In the genomic region with DNA sequence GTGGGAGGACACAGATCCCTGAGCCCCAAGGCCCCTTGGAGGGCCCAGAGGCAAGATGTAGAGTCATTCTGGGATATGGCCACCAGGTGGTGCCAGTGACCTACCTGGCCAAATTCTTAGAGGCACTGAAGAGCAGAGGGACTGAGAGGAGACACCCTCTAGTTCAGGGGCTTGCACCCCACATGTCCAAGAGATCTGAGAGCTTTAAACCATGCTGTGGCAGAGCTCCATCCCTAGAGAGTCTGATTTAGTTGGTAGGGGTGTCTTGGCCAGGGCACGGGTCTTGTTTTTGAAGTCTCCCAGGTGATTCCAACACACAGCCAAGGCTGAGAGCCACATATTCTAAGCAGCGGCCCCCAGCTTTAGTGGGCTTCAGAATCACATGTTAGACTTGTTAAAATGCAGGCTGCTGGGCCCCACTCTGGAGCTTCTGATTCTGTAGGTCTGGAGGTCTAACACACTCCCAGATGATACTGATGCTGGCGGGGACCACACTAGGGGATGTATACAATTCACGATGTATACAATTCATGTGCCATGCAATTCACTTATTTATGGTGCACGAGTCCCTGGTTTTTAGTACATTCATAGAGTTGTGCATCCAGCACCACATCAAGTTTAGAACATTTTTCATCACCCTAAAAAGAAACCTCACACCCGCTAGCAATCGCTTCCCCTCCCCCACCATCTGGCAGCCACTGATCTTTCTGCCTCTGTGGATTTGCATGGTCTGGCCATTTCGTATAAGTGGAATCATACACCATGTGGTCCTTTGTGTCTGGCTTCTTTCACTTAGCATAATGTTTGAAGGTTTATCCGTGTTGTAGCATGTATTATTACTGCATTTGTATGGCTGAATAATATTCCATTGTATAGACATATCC, we compare ENCODE assay signal across 1 cellular context.
A peak's percentile ranks its signal among the peaks of the same experiment; 100 is the strongest.
TF ChIP-seq lines count a peak whose summit lies in the region.

No MANE protein-coding gene starts in this region.

TF ChIP-seq in K562, 482 proteins besides CTCF, POLR2A, EP300 and RAD21 (continued from another document and continues in another):
- TF ChIP-seq, protein P1, sequence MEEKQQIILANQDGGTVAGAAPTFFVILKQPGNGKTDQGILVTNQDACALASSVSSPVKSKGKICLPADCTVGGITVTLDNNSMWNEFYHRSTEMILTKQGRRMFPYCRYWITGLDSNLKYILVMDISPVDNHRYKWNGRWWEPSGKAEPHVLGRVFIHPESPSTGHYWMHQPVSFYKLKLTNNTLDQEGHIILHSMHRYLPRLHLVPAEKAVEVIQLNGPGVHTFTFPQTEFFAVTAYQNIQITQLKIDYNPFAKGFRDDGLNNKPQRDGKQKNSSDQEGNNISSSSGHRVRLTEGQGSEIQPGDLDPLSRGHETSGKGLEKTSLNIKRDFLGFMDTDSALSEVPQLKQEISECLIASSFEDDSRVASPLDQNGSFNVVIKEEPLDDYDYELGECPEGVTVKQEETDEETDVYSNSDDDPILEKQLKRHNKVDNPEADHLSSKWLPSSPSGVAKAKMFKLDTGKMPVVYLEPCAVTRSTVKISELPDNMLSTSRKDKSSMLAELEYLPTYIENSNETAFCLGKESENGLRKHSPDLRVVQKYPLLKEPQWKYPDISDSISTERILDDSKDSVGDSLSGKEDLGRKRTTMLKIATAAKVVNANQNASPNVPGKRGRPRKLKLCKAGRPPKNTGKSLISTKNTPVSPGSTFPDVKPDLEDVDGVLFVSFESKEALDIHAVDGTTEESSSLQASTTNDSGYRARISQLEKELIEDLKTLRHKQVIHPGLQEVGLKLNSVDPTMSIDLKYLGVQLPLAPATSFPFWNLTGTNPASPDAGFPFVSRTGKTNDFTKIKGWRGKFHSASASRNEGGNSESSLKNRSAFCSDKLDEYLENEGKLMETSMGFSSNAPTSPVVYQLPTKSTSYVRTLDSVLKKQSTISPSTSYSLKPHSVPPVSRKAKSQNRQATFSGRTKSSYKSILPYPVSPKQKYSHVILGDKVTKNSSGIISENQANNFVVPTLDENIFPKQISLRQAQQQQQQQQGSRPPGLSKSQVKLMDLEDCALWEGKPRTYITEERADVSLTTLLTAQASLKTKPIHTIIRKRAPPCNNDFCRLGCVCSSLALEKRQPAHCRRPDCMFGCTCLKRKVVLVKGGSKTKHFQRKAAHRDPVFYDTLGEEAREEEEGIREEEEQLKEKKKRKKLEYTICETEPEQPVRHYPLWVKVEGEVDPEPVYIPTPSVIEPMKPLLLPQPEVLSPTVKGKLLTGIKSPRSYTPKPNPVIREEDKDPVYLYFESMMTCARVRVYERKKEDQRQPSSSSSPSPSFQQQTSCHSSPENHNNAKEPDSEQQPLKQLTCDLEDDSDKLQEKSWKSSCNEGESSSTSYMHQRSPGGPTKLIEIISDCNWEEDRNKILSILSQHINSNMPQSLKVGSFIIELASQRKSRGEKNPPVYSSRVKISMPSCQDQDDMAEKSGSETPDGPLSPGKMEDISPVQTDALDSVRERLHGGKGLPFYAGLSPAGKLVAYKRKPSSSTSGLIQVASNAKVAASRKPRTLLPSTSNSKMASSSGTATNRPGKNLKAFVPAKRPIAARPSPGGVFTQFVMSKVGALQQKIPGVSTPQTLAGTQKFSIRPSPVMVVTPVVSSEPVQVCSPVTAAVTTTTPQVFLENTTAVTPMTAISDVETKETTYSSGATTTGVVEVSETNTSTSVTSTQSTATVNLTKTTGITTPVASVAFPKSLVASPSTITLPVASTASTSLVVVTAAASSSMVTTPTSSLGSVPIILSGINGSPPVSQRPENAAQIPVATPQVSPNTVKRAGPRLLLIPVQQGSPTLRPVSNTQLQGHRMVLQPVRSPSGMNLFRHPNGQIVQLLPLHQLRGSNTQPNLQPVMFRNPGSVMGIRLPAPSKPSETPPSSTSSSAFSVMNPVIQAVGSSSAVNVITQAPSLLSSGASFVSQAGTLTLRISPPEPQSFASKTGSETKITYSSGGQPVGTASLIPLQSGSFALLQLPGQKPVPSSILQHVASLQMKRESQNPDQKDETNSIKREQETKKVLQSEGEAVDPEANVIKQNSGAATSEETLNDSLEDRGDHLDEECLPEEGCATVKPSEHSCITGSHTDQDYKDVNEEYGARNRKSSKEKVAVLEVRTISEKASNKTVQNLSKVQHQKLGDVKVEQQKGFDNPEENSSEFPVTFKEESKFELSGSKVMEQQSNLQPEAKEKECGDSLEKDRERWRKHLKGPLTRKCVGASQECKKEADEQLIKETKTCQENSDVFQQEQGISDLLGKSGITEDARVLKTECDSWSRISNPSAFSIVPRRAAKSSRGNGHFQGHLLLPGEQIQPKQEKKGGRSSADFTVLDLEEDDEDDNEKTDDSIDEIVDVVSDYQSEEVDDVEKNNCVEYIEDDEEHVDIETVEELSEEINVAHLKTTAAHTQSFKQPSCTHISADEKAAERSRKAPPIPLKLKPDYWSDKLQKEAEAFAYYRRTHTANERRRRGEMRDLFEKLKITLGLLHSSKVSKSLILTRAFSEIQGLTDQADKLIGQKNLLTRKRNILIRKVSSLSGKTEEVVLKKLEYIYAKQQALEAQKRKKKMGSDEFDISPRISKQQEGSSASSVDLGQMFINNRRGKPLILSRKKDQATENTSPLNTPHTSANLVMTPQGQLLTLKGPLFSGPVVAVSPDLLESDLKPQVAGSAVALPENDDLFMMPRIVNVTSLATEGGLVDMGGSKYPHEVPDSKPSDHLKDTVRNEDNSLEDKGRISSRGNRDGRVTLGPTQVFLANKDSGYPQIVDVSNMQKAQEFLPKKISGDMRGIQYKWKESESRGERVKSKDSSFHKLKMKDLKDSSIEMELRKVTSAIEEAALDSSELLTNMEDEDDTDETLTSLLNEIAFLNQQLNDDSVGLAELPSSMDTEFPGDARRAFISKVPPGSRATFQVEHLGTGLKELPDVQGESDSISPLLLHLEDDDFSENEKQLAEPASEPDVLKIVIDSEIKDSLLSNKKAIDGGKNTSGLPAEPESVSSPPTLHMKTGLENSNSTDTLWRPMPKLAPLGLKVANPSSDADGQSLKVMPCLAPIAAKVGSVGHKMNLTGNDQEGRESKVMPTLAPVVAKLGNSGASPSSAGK (IDR thresholded peaks at IDR 0.05), result peak; percentile 21; the same call in 1 of the 2 replicates
- 0 out of 4 replicates have a peak, but pooled peaks of 1 of the 2 experiments have one; percentile 24 for TF ChIP-seq MAZ (CRISPR knock-in tag; conservative IDR thresholded peaks at IDR 0.05 in 1 of 2, IDR thresholded peaks at IDR 0.05 in 1 of 2)
- TF ChIP-seq CBFB (CRISPR knock-in tag; IDR thresholded peaks at IDR 0.05), result 0 out of 2 replicates have a peak, but pooled peaks have one; percentile 37
- TF ChIP-seq, protein P2, sequence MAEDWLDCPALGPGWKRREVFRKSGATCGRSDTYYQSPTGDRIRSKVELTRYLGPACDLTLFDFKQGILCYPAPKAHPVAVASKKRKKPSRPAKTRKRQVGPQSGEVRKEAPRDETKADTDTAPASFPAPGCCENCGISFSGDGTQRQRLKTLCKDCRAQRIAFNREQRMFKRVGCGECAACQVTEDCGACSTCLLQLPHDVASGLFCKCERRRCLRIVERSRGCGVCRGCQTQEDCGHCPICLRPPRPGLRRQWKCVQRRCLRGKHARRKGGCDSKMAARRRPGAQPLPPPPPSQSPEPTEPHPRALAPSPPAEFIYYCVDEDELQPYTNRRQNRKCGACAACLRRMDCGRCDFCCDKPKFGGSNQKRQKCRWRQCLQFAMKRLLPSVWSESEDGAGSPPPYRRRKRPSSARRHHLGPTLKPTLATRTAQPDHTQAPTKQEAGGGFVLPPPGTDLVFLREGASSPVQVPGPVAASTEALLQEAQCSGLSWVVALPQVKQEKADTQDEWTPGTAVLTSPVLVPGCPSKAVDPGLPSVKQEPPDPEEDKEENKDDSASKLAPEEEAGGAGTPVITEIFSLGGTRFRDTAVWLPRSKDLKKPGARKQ (CRISPR knock-in tag; IDR thresholded peaks at IDR 0.05), result no peak
- no peak; a peak in 1 of 4 replicates for TF ChIP-seq TEAD1 (CRISPR knock-in tag; IDR thresholded peaks at IDR 0.05)
- TF ChIP-seq, protein P3, sequence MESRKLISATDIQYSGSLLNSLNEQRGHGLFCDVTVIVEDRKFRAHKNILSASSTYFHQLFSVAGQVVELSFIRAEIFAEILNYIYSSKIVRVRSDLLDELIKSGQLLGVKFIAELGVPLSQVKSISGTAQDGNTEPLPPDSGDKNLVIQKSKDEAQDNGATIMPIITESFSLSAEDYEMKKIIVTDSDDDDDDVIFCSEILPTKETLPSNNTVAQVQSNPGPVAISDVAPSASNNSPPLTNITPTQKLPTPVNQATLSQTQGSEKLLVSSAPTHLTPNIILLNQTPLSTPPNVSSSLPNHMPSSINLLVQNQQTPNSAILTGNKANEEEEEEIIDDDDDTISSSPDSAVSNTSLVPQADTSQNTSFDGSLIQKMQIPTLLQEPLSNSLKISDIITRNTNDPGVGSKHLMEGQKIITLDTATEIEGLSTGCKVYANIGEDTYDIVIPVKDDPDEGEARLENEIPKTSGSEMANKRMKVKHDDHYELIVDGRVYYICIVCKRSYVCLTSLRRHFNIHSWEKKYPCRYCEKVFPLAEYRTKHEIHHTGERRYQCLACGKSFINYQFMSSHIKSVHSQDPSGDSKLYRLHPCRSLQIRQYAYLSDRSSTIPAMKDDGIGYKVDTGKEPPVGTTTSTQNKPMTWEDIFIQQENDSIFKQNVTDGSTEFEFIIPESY (CRISPR knock-in tag; IDR thresholded peaks at IDR 0.05), result peak; percentile 91
- no peak for TF ChIP-seq NCOA6 (IDR thresholded peaks at IDR 0.05)
- TF ChIP-seq, protein P4, sequence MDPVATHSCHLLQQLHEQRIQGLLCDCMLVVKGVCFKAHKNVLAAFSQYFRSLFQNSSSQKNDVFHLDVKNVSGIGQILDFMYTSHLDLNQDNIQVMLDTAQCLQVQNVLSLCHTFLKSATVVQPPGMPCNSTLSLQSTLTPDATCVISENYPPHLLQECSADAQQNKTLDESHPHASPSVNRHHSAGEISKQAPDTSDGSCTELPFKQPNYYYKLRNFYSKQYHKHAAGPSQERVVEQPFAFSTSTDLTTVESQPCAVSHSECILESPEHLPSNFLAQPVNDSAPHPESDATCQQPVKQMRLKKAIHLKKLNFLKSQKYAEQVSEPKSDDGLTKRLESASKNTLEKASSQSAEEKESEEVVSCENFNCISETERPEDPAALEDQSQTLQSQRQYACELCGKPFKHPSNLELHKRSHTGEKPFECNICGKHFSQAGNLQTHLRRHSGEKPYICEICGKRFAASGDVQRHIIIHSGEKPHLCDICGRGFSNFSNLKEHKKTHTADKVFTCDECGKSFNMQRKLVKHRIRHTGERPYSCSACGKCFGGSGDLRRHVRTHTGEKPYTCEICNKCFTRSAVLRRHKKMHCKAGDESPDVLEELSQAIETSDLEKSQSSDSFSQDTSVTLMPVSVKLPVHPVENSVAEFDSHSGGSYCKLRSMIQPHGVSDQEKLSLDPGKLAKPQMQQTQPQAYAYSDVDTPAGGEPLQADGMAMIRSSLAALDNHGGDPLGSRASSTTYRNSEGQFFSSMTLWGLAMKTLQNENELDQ (CRISPR knock-in tag; IDR thresholded peaks at IDR 0.05; ENCODE audit: borderline replicate concordance), result no peak
- TF ChIP-seq NR1H2 (CRISPR knock-in tag; IDR thresholded peaks at IDR 0.05), result no peak
- TF ChIP-seq, protein P5, sequence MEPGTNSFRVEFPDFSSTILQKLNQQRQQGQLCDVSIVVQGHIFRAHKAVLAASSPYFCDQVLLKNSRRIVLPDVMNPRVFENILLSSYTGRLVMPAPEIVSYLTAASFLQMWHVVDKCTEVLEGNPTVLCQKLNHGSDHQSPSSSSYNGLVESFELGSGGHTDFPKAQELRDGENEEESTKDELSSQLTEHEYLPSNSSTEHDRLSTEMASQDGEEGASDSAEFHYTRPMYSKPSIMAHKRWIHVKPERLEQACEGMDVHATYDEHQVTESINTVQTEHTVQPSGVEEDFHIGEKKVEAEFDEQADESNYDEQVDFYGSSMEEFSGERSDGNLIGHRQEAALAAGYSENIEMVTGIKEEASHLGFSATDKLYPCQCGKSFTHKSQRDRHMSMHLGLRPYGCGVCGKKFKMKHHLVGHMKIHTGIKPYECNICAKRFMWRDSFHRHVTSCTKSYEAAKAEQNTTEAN (CRISPR knock-in tag; IDR thresholded peaks at IDR 0.05), result no peak
- no peak for TF ChIP-seq MTA3 (IDR thresholded peaks at IDR 0.05; ENCODE audit: borderline replicate concordance)
- TF ChIP-seq NCOA1 (IDR thresholded peaks at IDR 0.05; ENCODE audit: low read depth), result no peak
- no peak for TF ChIP-seq SIN3A (IDR thresholded peaks at IDR 0.05; ENCODE audit: borderline replicate concordance in 2 of 2, control insufficient read depth in 1 of 2, low read depth in 2 of 2, low read length in 2 of 2)
- TF ChIP-seq, protein P6, sequence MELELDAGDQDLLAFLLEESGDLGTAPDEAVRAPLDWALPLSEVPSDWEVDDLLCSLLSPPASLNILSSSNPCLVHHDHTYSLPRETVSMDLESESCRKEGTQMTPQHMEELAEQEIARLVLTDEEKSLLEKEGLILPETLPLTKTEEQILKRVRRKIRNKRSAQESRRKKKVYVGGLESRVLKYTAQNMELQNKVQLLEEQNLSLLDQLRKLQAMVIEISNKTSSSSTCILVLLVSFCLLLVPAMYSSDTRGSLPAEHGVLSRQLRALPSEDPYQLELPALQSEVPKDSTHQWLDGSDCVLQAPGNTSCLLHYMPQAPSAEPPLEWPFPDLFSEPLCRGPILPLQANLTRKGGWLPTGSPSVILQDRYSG (tag; conservative IDR thresholded peaks at IDR 0.05; ENCODE audit: low read depth), result no peak
- no peak for TF ChIP-seq RBM22 (IDR thresholded peaks at IDR 0.05; ENCODE audit: low read depth, low read length, poor library complexity, severe bottlenecking)
- TF ChIP-seq, protein P7, sequence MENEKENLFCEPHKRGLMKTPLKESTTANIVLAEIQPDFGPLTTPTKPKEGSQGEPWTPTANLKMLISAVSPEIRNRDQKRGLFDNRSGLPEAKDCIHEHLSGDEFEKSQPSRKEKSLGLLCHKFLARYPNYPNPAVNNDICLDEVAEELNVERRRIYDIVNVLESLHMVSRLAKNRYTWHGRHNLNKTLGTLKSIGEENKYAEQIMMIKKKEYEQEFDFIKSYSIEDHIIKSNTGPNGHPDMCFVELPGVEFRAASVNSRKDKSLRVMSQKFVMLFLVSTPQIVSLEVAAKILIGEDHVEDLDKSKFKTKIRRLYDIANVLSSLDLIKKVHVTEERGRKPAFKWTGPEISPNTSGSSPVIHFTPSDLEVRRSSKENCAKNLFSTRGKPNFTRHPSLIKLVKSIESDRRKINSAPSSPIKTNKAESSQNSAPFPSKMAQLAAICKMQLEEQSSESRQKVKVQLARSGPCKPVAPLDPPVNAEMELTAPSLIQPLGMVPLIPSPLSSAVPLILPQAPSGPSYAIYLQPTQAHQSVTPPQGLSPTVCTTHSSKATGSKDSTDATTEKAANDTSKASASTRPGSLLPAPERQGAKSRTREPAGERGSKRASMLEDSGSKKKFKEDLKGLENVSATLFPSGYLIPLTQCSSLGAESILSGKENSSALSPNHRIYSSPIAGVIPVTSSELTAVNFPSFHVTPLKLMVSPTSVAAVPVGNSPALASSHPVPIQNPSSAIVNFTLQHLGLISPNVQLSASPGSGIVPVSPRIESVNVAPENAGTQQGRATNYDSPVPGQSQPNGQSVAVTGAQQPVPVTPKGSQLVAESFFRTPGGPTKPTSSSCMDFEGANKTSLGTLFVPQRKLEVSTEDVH (IDR thresholded peaks at IDR 0.05; ENCODE audit: low read depth, partially characterized antibody), result no peak
- no peak for TF ChIP-seq DMBX1 (CRISPR knock-in tag; IDR thresholded peaks at IDR 0.05; ENCODE audit: borderline replicate concordance)
- TF ChIP-seq, protein P8, sequence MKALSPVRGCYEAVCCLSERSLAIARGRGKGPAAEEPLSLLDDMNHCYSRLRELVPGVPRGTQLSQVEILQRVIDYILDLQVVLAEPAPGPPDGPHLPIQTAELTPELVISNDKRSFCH (CRISPR knock-in tag; IDR thresholded peaks at IDR 0.05), result no peak
- TF ChIP-seq, protein P8 (tag; IDR thresholded peaks at IDR 0.05), result no peak
- TF ChIP-seq GTF2A2 (tag; IDR thresholded peaks at IDR 0.05), result no peak
- no peak for TF ChIP-seq KDM1A (IDR thresholded peaks at IDR 0.05)
- TF ChIP-seq ETS2 (tag; IDR thresholded peaks at IDR 0.05; ENCODE audit: borderline replicate concordance, poor library complexity, severe bottlenecking), result no peak
